In the genomic region with DNA sequence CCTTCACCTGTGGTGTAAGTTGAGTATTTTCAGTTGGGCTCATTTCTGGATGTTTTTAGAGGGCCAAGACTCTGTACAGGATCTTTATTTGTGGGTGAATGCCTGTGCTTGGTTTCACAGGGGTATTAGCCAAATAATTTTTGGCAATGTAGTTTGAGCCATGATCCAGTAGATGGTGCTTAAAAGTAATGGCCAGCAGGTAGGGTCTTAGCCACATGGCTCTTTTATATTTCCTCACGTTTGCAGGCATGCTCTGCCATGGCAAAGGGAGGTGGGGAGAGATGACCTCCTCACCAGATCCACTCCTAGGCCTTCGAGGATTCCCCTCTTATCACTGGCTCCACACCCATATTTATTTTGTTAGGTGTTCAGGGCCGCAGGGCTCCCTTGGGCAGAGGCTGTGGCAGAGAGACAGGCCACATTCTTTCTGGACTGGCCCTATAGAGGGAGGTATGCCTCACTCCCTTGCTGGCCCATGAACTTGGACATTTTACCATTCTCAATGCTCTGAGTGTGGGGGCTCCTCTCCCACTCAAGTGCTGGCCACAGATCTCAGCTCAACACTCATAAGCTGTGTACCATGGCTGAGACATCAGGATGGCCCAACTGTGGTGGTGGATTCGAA, we compare ENCODE assay signal across 2 cellular contexts.
TF ChIP-seq lines count a peak whose summit lies in the region.

No MANE protein-coding gene starts in this region.

TF ChIP-seq in IMR-90, 13 proteins besides CTCF, POLR2A, EP300 and RAD21:
- no peak for TF ChIP-seq BHLHE40 (IDR thresholded peaks at IDR 0.05; ENCODE audit: low read depth, low read length)
- TF ChIP-seq NFE2L2 (IDR thresholded peaks at IDR 0.05; ENCODE audit: low read depth, low read length): no peak
- TF ChIP-seq, protein P1, sequence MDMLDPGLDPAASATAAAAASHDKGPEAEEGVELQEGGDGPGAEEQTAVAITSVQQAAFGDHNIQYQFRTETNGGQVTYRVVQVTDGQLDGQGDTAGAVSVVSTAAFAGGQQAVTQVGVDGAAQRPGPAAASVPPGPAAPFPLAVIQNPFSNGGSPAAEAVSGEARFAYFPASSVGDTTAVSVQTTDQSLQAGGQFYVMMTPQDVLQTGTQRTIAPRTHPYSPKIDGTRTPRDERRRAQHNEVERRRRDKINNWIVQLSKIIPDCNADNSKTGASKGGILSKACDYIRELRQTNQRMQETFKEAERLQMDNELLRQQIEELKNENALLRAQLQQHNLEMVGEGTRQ (IDR thresholded peaks at IDR 0.05; ENCODE audit: low read depth, low read length): no peak

TF ChIP-seq in H1, 55 proteins besides CTCF, POLR2A, EP300 and RAD21:
- TF ChIP-seq SIRT6 (IDR thresholded peaks at IDR 0.05; ENCODE audit: low read length): no peak
- TF ChIP-seq, protein P2, sequence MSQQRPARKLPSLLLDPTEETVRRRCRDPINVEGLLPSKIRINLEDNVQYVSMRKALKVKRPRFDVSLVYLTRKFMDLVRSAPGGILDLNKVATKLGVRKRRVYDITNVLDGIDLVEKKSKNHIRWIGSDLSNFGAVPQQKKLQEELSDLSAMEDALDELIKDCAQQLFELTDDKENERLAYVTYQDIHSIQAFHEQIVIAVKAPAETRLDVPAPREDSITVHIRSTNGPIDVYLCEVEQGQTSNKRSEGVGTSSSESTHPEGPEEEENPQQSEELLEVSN (IDR thresholded peaks at IDR 0.05): peak; percentile 23; the same call in 1 of the 2 replicates
- TF ChIP-seq, protein P3, sequence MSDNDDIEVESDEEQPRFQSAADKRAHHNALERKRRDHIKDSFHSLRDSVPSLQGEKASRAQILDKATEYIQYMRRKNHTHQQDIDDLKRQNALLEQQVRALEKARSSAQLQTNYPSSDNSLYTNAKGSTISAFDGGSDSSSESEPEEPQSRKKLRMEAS (IDR thresholded peaks at IDR 0.05): peak; percentile 66; the same call in 1 of the 2 replicates
